In genomic region chr9:5976668-5977397, GRCh38 we compare ENCODE assay signal across 8 cellular contexts. TPM values are rescaled to one million over a fixed set of nuclear protein-coding genes. Genes with fewer than 3 reads are reported as not detected.
A peak's percentile ranks its signal among the peaks of the same experiment; 100 is the strongest.
DNase-seq lines count a peak whose midpoint lies in the region; ATAC-seq lines count a peak whose summit lies in the region.

No MANE protein-coding gene starts in this region.

- peak overlapping the region; percentile 42 for H3K27ac Mint-ChIP-seq in activated naive CD8-positive, alpha-beta T cell treated with anti-CD3 and anti-CD28 coated beads for 36 hours
- peak overlapping the region; percentile 41 to 95 (median 88) for H3K27ac Mint-ChIP-seq in naive B cell

- DNase-seq in activated naive CD8-positive, alpha-beta T cell treated with anti-CD3 and anti-CD28 coated beads for 36 hours: no peak
- DNase-seq in naive B cell (peak; percentile 5), NAMALWA (ENCODE audit: low spot score) (no peak), Kasumi-1 (lab: John Stamatoyannopoulos, UW) (no peak), kidney glomerular epithelial cell (lab: John Stamatoyannopoulos, UW) (no peak)
- no peak for DNase-seq in activated effector memory CD4-positive, alpha-beta T cell treated with Interleukin-2 at 50 U/mL for 16 hours

- H3K4me1 Mint-ChIP-seq in activated naive CD8-positive, alpha-beta T cell treated with anti-CD3 and anti-CD28 coated beads for 36 hours: peaks cover 16% of the 10 kb centered on the region
- H3K4me1 Mint-ChIP-seq in naive B cell: peaks cover 20 to 33% (median 23%) of the 10 kb centered on the region in 3 donors

- peaks cover 2% of the 10 kb centered on the region for H3K9me3 Mint-ChIP-seq in activated naive CD8-positive, alpha-beta T cell treated with anti-CD3 and anti-CD28 coated beads for 36 hours
- no peaks in the 10 kb centered on the region for H3K9me3 Mint-ChIP-seq in naive B cell

- peaks cover 29% of the 10 kb centered on the region for H3K36me3 Mint-ChIP-seq in activated naive CD8-positive, alpha-beta T cell treated with anti-CD3 and anti-CD28 coated beads for 36 hours
- H3K36me3 Mint-ChIP-seq in naive B cell: peaks cover 12 to 27% of the 10 kb centered on the region in 2 donors

- ATAC-seq in GM18867 (IDR thresholded peaks at IDR 0.05; ENCODE audit: unreplicated experiment) (peak; percentile 81), HG02981 (IDR thresholded peaks at IDR 0.05; ENCODE audit: unreplicated experiment) (peak; percentile 73), naive B cell (ENCODE audit: low read depth in 2 of 2) (peak; percentile 56 to 62)

- no peak overlapping the region for H3K4me3 Mint-ChIP-seq in activated naive CD8-positive, alpha-beta T cell treated with anti-CD3 and anti-CD28 coated beads for 36 hours
- peak overlapping the region in 1 of 8 donors; percentile 30 for H3K4me3 Mint-ChIP-seq in naive B cell

- H3K27me3 Mint-ChIP-seq in activated naive CD8-positive, alpha-beta T cell treated with anti-CD3 and anti-CD28 coated beads for 36 hours: no peaks in the 10 kb centered on the region
- no peaks in the 10 kb centered on the region for H3K27me3 Mint-ChIP-seq in naive B cell

RNA-seq across cellular contexts. Expression of gene RANBP6, which starts 38.6 kb away (rescaled TPM):
- total RNA-seq in activated naive CD8-positive, alpha-beta T cell treated with anti-CD3 and anti-CD28 coated beads for 36 hours: 10 to 100 TPM; 18.3 to 18.8 TPM
- polyA plus RNA-seq in naive B cell (ENCODE audit: low read depth in 6 of 6): 10 to 100 TPM; 16.4 to 22.8 (median 20.4) TPM
